ENCODE assay signal across 16 cellular contexts in genomic region chr3:96538186-96538585, GRCh38.
DNase-seq lines count a peak whose midpoint lies in the region; FAIRE-seq and TF ChIP-seq lines count a peak whose summit lies in the region.
"Had no signal": no experiment of that assay in that cellular context is flagged by ENCODE, and none has a peak within 500 bp of the region (broad histone marks: within the 10 kb centered on the region; RNA-seq: fewer than 3 reads in every experiment).

No MANE protein-coding gene starts in this region.

- H3K27ac Mint-ChIP-seq in type B pancreatic cell (no peak overlapping the region), mesothelial cell of epicardium (no peak overlapping the region)
- H3K27ac Mint-ChIP-seq: CD4-positive, alpha-beta memory T cell; HFFc6 had no signal

- no peak for FAIRE-seq in urothelium cell line (lab: Jason Lieb, UNC)
- FAIRE-seq: GM12891, GM18507 had no signal

- no peak for TF ChIP-seq CTCF in type B pancreatic cell (conservative IDR thresholded peaks at IDR 0.05)
- TF ChIP-seq CTCF in mesothelial cell of epicardium (IDR thresholded peaks at IDR 0.05; ENCODE audit: unreplicated experiment) = no peak

- H3K4me3 Mint-ChIP-seq in type B pancreatic cell (no peak overlapping the region), mesothelial cell of epicardium (no peak overlapping the region)
- H3K4me3 Mint-ChIP-seq: CD4-positive, alpha-beta memory T cell; HFFc6 had no signal

- intact Hi-C loops in head of caudate nucleus (cut with DNase I) = no loop called here

- H3K27me3 Mint-ChIP-seq in type B pancreatic cell = no peaks in the 10 kb centered on the region
- peaks cover 2% of the 10 kb centered on the region for H3K27me3 Mint-ChIP-seq in mesothelial cell of epicardium (ENCODE audit: low read depth)
- H3K27me3 Mint-ChIP-seq: CD4-positive, alpha-beta memory T cell had no signal

- H3K36me3 Mint-ChIP-seq in type B pancreatic cell = no peaks in the 10 kb centered on the region
- no peaks in the 10 kb centered on the region for H3K36me3 Mint-ChIP-seq in mesothelial cell of epicardium
- H3K36me3 Mint-ChIP-seq: CD4-positive, alpha-beta memory T cell had no signal

- H3K9me3 Mint-ChIP-seq in type B pancreatic cell = no peaks in the 10 kb centered on the region
- peaks cover 12% of the 10 kb centered on the region for H3K9me3 Mint-ChIP-seq in mesothelial cell of epicardium

- H3K4me1 Mint-ChIP-seq in type B pancreatic cell (ENCODE audit: unreplicated experiment) = no peaks in the 10 kb centered on the region
- peaks cover 2% of the 10 kb centered on the region for H3K4me1 Mint-ChIP-seq in mesothelial cell of epicardium
- H3K4me1 Mint-ChIP-seq: CD4-positive, alpha-beta memory T cell had no signal

- peak; percentile 2 for DNase-seq in NCI-H226
- peak in 36 of 42 donors; percentile 2 to 85 (median 40) for DNase-seq in head of caudate nucleus
- peak; percentile 0 for DNase-seq in left kidney (ENCODE audit: low read depth, low spot score)
- no peak for DNase-seq in type B pancreatic cell (ENCODE audit: extremely low spot score, unreplicated experiment)
- DNase-seq in urothelium cell line (ENCODE audit: low spot score) = no peak
- no peak for DNase-seq in mesothelial cell of epicardium (ENCODE audit: low spot score in 2 of 2, unreplicated experiment in 2 of 2)
- DNase-seq: C1 segment of cervical spinal cord; Calu3; CD4-positive, alpha-beta memory T cell; COR-L47; DMS53; DMS79 treated with DMSO at 0.1 percent for 48 hours; GF-D8; HFFc6 had no signal

Comparison
In these comparisons a context has a peak if more than half of its experiments do, and no peak if none do; other contexts are left out.
1. DNase-seq: peak in NCI-H226 (single experiment), head of caudate nucleus (36 of 42) and left kidney (single experiment); none in type B pancreatic cell (single experiment), urothelium cell line (single experiment) and mesothelial cell of epicardium (0 of 2).